ENCODE assay signal across 1 cellular context in the genomic region with DNA sequence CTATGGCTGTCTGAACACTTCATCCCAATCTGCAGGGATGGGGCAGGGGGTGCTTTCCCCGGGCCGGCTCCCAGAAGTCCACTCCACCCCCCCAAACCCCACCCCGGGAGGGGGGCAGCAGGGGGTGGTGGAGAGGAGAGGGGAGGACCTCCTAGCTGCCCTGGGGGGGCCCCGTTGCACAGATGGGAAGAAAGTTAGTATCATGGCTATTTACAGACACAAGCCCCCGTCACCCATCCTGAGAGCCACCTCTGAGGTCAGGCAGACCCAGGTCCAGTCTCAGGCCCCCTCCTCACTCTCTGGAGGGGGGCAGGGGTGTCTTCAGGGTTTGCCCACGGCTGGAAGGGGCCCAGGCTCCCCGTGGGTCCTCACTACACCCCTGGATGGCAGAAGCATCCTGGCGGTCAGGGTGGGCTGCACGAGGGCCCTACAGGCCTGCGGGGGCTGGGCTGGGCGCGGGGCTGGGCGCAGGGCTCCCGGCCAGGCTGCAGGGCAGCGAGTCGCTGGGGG.
TF ChIP-seq lines count a peak whose summit lies in the region.

No MANE protein-coding gene starts in this region.

TF ChIP-seq in IMR-90, 13 proteins besides CTCF, POLR2A, EP300 and RAD21:
- TF ChIP-seq MXI1 (IDR thresholded peaks at IDR 0.05; ENCODE audit: borderline replicate concordance, low read depth, low read length) (no peak), CHD1 (IDR thresholded peaks at IDR 0.05; ENCODE audit: low read depth, low read length) (no peak), NFE2L2 (IDR thresholded peaks at IDR 0.05; ENCODE audit: low read depth, low read length) (no peak), MAZ (IDR thresholded peaks at IDR 0.05; ENCODE audit: borderline replicate concordance, low read depth, low read length) (no peak), RCOR1 (IDR thresholded peaks at IDR 0.05; ENCODE audit: insufficient replicate concordance, low read length) (no peak), ELK1 (IDR thresholded peaks at IDR 0.05; ENCODE audit: borderline replicate concordance, low read depth, low read length) (no peak), BHLHE40 (IDR thresholded peaks at IDR 0.05; ENCODE audit: low read depth, low read length) (no peak), FOS (IDR thresholded peaks at IDR 0.05; ENCODE audit: low read depth, low read length) (no peak), CEBPB (IDR thresholded peaks at IDR 0.05; ENCODE audit: low read depth, low read length) (no peak), SMC3 (IDR thresholded peaks at IDR 0.05; ENCODE audit: low read depth, low read length) (no peak), MAFK (IDR thresholded peaks at IDR 0.05; ENCODE audit: low read depth, low read length) (no peak), RFX5 (IDR thresholded peaks at IDR 0.05; ENCODE audit: low read depth, low read length) (no peak)
- TF ChIP-seq, protein P1, sequence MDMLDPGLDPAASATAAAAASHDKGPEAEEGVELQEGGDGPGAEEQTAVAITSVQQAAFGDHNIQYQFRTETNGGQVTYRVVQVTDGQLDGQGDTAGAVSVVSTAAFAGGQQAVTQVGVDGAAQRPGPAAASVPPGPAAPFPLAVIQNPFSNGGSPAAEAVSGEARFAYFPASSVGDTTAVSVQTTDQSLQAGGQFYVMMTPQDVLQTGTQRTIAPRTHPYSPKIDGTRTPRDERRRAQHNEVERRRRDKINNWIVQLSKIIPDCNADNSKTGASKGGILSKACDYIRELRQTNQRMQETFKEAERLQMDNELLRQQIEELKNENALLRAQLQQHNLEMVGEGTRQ (IDR thresholded peaks at IDR 0.05; ENCODE audit: low read depth, low read length) = no peak
